Comparison of ENCODE assay signal across 9 cellular contexts in genomic region chr3:153026026-153026425, GRCh38.
A peak's percentile ranks its signal among the peaks of the same experiment; 100 is the strongest.
DNase-seq lines count a peak whose midpoint lies in the region; ATAC-seq and TF ChIP-seq lines count a peak whose summit lies in the region.
"Had no signal": no experiment of that assay in that cellular context is flagged by ENCODE, and none has a peak within 500 bp of the region (broad histone marks: within the 10 kb centered on the region; RNA-seq: fewer than 3 reads in every experiment).

No MANE protein-coding gene starts in this region.

- no peaks in the 10 kb centered on the region for H3K9me3 ChIP-seq in gastroesophageal sphincter
- H3K9me3 ChIP-seq in tibial artery = no peaks in the 10 kb centered on the region

- no peaks in the 10 kb centered on the region for H3K27me3 ChIP-seq in gastroesophageal sphincter
- no peaks in the 10 kb centered on the region for H3K27me3 ChIP-seq in tibial artery

- WGBS in gastroesophageal sphincter (ENCODE audit: low coverage in 1 of 2), 2 donors = 44 to 47% methylated on average over 3 of the region's 3 CpGs

- H3K4me3 ChIP-seq in gastroesophageal sphincter (no peak overlapping the region), tibial artery (no peak overlapping the region)

- DNase-seq in GM03348 (ENCODE audit: low spot score) (peak; percentile 51), SKM-1 treated with dmso at 0.1 percent for 144 hours (lab: John Stamatoyannopoulos, UW; ENCODE audit: unreplicated experiment) (peak; percentile 57), tibial artery (no peak), left colon (no peak)
- DNase-seq: activated B cell treated with CpG ODN at 0.5 μM for 24 hours had no signal

- H3K4me1 ChIP-seq in gastroesophageal sphincter (peaks cover 0 to 27% (median 18%) of the 10 kb centered on the region in 3 donors), tibial artery (no peaks in the 10 kb centered on the region)

- no peak for TF ChIP-seq POLR2A in gastroesophageal sphincter (IDR thresholded peaks at IDR 0.05)

- H3K36me3 ChIP-seq in gastroesophageal sphincter (no peaks in the 10 kb centered on the region), tibial artery (no peaks in the 10 kb centered on the region)

- intact Hi-C loops in tibial artery (cut with DNase I; ENCODE audit: low total_unique reads) (no loop called here), left colon (cut with DNase I, micrococcal nuclease) (loop anchor here in 1 of 2 donors (10.0 kb wide), 1 partner anchor 749 kb away; no protein-coding TSS in a partner anchor)

- no peak overlapping the region for H3K27ac ChIP-seq in gastroesophageal sphincter
- H3K27ac ChIP-seq in tibial artery = no peak overlapping the region

- ATAC-seq in HG03432 (IDR thresholded peaks at IDR 0.05; ENCODE audit: unreplicated experiment) = peak; percentile 45
- ATAC-seq in gastroesophageal sphincter = no peak
- ATAC-seq in left colon = no peak
- ATAC-seq in GM21423 (IDR thresholded peaks at IDR 0.05; ENCODE audit: unreplicated experiment) = no peak
- ATAC-seq in HG03571 (IDR thresholded peaks at IDR 0.05; ENCODE audit: unreplicated experiment) = no peak

- TF ChIP-seq CTCF in gastroesophageal sphincter (IDR thresholded peaks at IDR 0.05) (peak; percentile 54 to 75 (median 69)), tibial artery (IDR thresholded peaks at IDR 0.05) (peak; percentile 54 to 57)

- TF ChIP-seq EP300 in gastroesophageal sphincter (IDR thresholded peaks at IDR 0.05) = no peak

Comparison
In these comparisons a context has a peak if more than half of its experiments do, and no peak if none do; other contexts are left out.
1. DNase-seq: peak in GM03348 (single experiment) and SKM-1 treated with dmso at 0.1 percent for 144 hours (single experiment); none in tibial artery (0 of 2) and left colon (0 of 2).